ENCODE assay signal across 8 cellular contexts in genomic region chr3:106176734-106177133, GRCh38.
DNase-seq lines count a peak whose midpoint lies in the region; ATAC-seq and TF ChIP-seq lines count a peak whose summit lies in the region.

No MANE protein-coding gene starts in this region.

- peaks cover 80% of the 10 kb centered on the region for H3K4me1 Mint-ChIP-seq in activated naive CD8-positive, alpha-beta T cell (ENCODE audit: low read depth)

- H3K36me3 Mint-ChIP-seq in activated naive CD8-positive, alpha-beta T cell: peaks cover 6% of the 10 kb centered on the region

- ATAC-seq in HG02571 (IDR thresholded peaks at IDR 0.05; ENCODE audit: unreplicated experiment): peak; percentile 77

- no peaks in the 10 kb centered on the region for H3K27me3 Mint-ChIP-seq in activated naive CD8-positive, alpha-beta T cell

- DNase-seq in GM10266 (ENCODE audit: extremely low spot score) (peak; percentile 51), NOMO-1 treated with DMSO at 0.1 percent for 48 hours (lab: John Stamatoyannopoulos, UW; ENCODE audit: unreplicated experiment) (peak; percentile 71), NCI-H2196 treated with DMSO at 0.1 percent for 48 hours (lab: John Stamatoyannopoulos, UW; ENCODE audit: unreplicated experiment) (no peak), NCI-H2227 treated with DMSO at 0.1 percent for 48 hours (lab: John Stamatoyannopoulos, UW) (no peak), amygdala (lab: John Stamatoyannopoulos, UW) (no peak)
- DNase-seq in stimulated activated CD4-positive, alpha-beta T cell treated with anti-CD3 and anti-CD28 coated beads, Interleukin-2, amount 100 ng/mL, for 24 hours: peak; percentile 43 to 63

- H3K9me3 Mint-ChIP-seq in activated naive CD8-positive, alpha-beta T cell (ENCODE audit: low read depth): peaks cover 5% of the 10 kb centered on the region

- H3K27ac Mint-ChIP-seq in activated naive CD8-positive, alpha-beta T cell: peak overlapping the region; percentile 95

- no peak for TF ChIP-seq CTCF in GM10266 (IDR thresholded peaks at IDR 0.05; ENCODE audit: control insufficient read depth, insufficient read depth, low read depth, missing control alignments)

- peak overlapping the region; percentile 72 for H3K4me3 Mint-ChIP-seq in activated naive CD8-positive, alpha-beta T cell

Comparison
In these comparisons a context has a peak if more than half of its experiments do, and no peak if none do; other contexts are left out.
1. DNase-seq: peak in GM10266 (single experiment), NOMO-1 treated with DMSO at 0.1 percent for 48 hours (single experiment) and stimulated activated CD4-positive, alpha-beta T cell treated with anti-CD3 and anti-CD28 coated beads, Interleukin-2, amount 100 ng/mL, for 24 hours (2 of 2); none in NCI-H2196 treated with DMSO at 0.1 percent for 48 hours (single experiment), NCI-H2227 treated with DMSO at 0.1 percent for 48 hours (single experiment) and amygdala (0 of 56).